ENCODE assay signal across 18 cellular contexts in genomic region chr19:48341006-48341405, GRCh38. TPM values are rescaled to one million over a fixed set of nuclear protein-coding genes. Genes with fewer than 3 reads are reported as not detected.
A peak's percentile ranks its signal among the peaks of the same experiment; 100 is the strongest.
DNase-seq lines count a peak whose midpoint lies in the region; ATAC-seq and TF ChIP-seq lines count a peak whose summit lies in the region.
"Had no signal": no experiment of that assay in that cellular context is flagged by ENCODE, and none has a peak within 500 bp of the region (broad histone marks: within the 10 kb centered on the region; RNA-seq: fewer than 3 reads in every experiment).

No MANE protein-coding gene starts in this region.

- no peaks in the 10 kb centered on the region for H3K36me3 Mint-ChIP-seq in stimulated activated effector memory CD8-positive, alpha-beta T cell treated with anti-CD3 and anti-CD28 coated beads, Interleukin-12 subunit alpha, Interleukin-12 subunit beta, amount 100 ng/mL, for 72 hours

- DNase-seq in NCI-H748 (lab: John Stamatoyannopoulos, UW; ENCODE audit: unreplicated experiment) (peak; percentile 31), NCI-H748 treated with DMSO at 0.1 percent for 48 hours (lab: John Stamatoyannopoulos, UW) (no peak), NCI-H2196 treated with DMSO at 0.1 percent for 48 hours (lab: John Stamatoyannopoulos, UW; ENCODE audit: unreplicated experiment) (peak; percentile 68), prostate gland (ENCODE audit: low spot score) (no peak), left lobe of liver (ENCODE audit: low spot score) (no peak)
- no peak for DNase-seq in stimulated activated effector memory CD8-positive, alpha-beta T cell treated with anti-CD3 and anti-CD28 coated beads, Interleukin-12 subunit alpha, Interleukin-12 subunit beta, amount 100 ng/mL, for 72 hours (ENCODE audit: low spot score in 2 of 2)
- DNase-seq: activated CD8-positive, alpha-beta memory T cell treated with anti-CD3 and anti-CD28 coated beads, Interleukin-2, amount 50 U/mL, for 4 hours; effector CD4-positive, alpha-beta T cell; NCI-H774; stimulated activated CD4-positive, alpha-beta T cell treated with anti-CD3 and anti-CD28 coated beads, Interleukin-12 subunit alpha, Interleukin-12 subunit beta, amount 100 ng/mL, for 4 hours had no signal

- peaks cover 6% of the 10 kb centered on the region for H3K4me1 Mint-ChIP-seq in stimulated activated effector memory CD8-positive, alpha-beta T cell treated with anti-CD3 and anti-CD28 coated beads, Interleukin-12 subunit alpha, Interleukin-12 subunit beta, amount 100 ng/mL, for 72 hours
- H3K4me1 Mint-ChIP-seq: neural crest cell had no signal

- ATAC-seq in stimulated activated effector memory CD8-positive, alpha-beta T cell treated with anti-CD3 and anti-CD28 coated beads, Interleukin-12 subunit alpha, Interleukin-12 subunit beta, amount 100 ng/mL, for 72 hours = no peak
- ATAC-seq in HG03565 (IDR thresholded peaks at IDR 0.05; ENCODE audit: unreplicated experiment) (no peak), left lobe of liver (no peak)
- ATAC-seq: K562, left lung had no signal

- H3K27me3 ChIP-seq in prostate gland (replicated peaks; ENCODE audit: insufficient read depth) = no peaks in the 10 kb centered on the region
- H3K27me3 ChIP-seq: left lung had no signal

- intact Hi-C loops in prostate gland (cut with DNase I) = no loop called here

- WGBS in prostate gland = 62% methylated on average over 11 of the region's 11 CpGs

- no peaks in the 10 kb centered on the region for H3K36me3 ChIP-seq in prostate gland

- no peaks in the 10 kb centered on the region for H3K9me3 Mint-ChIP-seq in stimulated activated effector memory CD8-positive, alpha-beta T cell treated with anti-CD3 and anti-CD28 coated beads, Interleukin-12 subunit alpha, Interleukin-12 subunit beta, amount 100 ng/mL, for 72 hours
- H3K9me3 Mint-ChIP-seq: neural crest cell had no signal

- H3K9me3 ChIP-seq in prostate gland = no peaks in the 10 kb centered on the region
- H3K9me3 ChIP-seq: left lung had no signal

- no peak for TF ChIP-seq CTCF in prostate gland (IDR thresholded peaks at IDR 0.05)

- no peak overlapping the region for H3K4me3 Mint-ChIP-seq in stimulated activated effector memory CD8-positive, alpha-beta T cell treated with anti-CD3 and anti-CD28 coated beads, Interleukin-12 subunit alpha, Interleukin-12 subunit beta, amount 100 ng/mL, for 72 hours
- H3K4me3 Mint-ChIP-seq: neural crest cell had no signal

- no peak overlapping the region for H3K4me3 ChIP-seq in prostate gland
- H3K4me3 ChIP-seq: K562, left lung had no signal

- H3K27ac Mint-ChIP-seq in stimulated activated effector memory CD8-positive, alpha-beta T cell treated with anti-CD3 and anti-CD28 coated beads, Interleukin-12 subunit alpha, Interleukin-12 subunit beta, amount 100 ng/mL, for 72 hours = peak overlapping the region; percentile 54

- no peaks in the 10 kb centered on the region for H3K4me1 ChIP-seq in prostate gland (replicated peaks)

- H3K27ac ChIP-seq in cingulate gyrus (ENCODE audit: low read depth, low read length) (peak overlapping the region; percentile 19), prostate gland (no peak overlapping the region)
- H3K27ac ChIP-seq: left lung had no signal

- no peak for TF ChIP-seq POLR2A in prostate gland (IDR thresholded peaks at IDR 0.05)

RNA-seq across cellular contexts. Expression of gene EMP3, which starts 15.7 kb away (rescaled TPM):
- total RNA-seq in prostate gland (10 to 100 TPM in 1 of 2 donors, 1 to 10 TPM in 1; 5.9 to 38.6 TPM), left lobe of liver (6.7 TPM)

RNA-seq across cellular contexts. Expression of gene TMEM143, which starts 22.7 kb away (rescaled TPM):
- total RNA-seq in prostate gland = 10 to 100 TPM in 1 of 2 donors, 1 to 10 TPM in 1; 4.6 to 14.9 TPM
- 19.0 TPM for total RNA-seq in left lobe of liver

RNA-seq across cellular contexts. Expression of gene SYNGR4, which starts 23.2 kb away (rescaled TPM):
- total RNA-seq in prostate gland (1 to 10 TPM in 1 of 2 donors, not detected in 1; 2.8 TPM), left lobe of liver (not detected)
- total RNA-seq: glomerular endothelial cell, K562, left lung, neural crest cell, urinary bladder had no signal

RNA-seq across cellular contexts. Expression of gene KDELR1, which starts 50.3 kb away (rescaled TPM):
- 100 to 1,000 TPM; 153 to 179 TPM for total RNA-seq in prostate gland
- total RNA-seq in left lobe of liver = 68.4 TPM

RNA-seq across cellular contexts. Expression of gene GRIN2D, which starts 52.5 kb away (rescaled TPM):
- 1 to 10 TPM in 1 of 2 donors, under 1 TPM in 1; 0.73 to 1.8 TPM for total RNA-seq in prostate gland
- 0.20 TPM for total RNA-seq in left lobe of liver
- total RNA-seq: H4 had no signal

Comparison
In these comparisons a context has a peak if more than half of its experiments do, and no peak if none do; other contexts are left out.
1. DNase-seq: peak in NCI-H748 (single experiment) and NCI-H2196 treated with DMSO at 0.1 percent for 48 hours (single experiment); none in NCI-H748 treated with DMSO at 0.1 percent for 48 hours (single experiment), stimulated activated effector memory CD8-positive, alpha-beta T cell treated with anti-CD3 and anti-CD28 coated beads, Interleukin-12 subunit alpha, Interleukin-12 subunit beta, amount 100 ng/mL, for 72 hours (0 of 2), prostate gland (single experiment) and left lobe of liver (single experiment).